Comparison of ENCODE assay signal across 1 cellular context in the genomic region with DNA sequence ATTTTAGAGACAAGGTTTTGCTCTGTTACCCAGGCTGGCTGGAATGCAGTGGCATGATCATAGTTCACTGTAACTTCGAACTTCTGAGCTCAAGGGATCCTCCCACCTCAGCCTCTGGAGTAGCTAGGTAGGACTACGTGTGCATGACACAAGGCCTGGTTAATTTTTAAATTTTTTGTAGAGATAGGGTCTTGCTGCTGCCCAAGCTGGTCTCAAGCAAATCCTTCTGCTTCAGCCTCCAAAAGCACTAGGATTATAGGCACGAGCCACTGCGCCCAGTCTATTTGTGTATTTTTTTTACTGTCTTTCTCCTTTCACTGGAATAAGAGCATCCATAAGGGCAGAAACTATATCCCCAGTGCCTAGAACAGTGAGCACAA.
TF ChIP-seq lines count a peak whose summit lies in the region.

No MANE protein-coding gene starts in this region.

TF ChIP-seq in HepG2, 621 proteins besides CTCF, POLR2A, EP300 and RAD21 (continued from another document):
- TF ChIP-seq, protein P1, sequence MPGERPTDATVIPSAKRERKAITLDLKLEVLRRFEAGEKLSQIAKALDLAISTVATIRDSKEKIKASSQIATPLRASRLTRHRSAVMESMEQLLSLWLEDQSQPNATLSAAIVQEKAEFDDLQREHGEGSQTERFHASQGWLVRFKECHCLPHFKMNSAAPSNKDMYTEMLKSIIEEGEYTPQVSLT (CRISPR knock-in tag; IDR thresholded peaks at IDR 0.05; ENCODE audit: borderline replicate concordance, low read depth), result no peak
- TF ChIP-seq, protein P2, sequence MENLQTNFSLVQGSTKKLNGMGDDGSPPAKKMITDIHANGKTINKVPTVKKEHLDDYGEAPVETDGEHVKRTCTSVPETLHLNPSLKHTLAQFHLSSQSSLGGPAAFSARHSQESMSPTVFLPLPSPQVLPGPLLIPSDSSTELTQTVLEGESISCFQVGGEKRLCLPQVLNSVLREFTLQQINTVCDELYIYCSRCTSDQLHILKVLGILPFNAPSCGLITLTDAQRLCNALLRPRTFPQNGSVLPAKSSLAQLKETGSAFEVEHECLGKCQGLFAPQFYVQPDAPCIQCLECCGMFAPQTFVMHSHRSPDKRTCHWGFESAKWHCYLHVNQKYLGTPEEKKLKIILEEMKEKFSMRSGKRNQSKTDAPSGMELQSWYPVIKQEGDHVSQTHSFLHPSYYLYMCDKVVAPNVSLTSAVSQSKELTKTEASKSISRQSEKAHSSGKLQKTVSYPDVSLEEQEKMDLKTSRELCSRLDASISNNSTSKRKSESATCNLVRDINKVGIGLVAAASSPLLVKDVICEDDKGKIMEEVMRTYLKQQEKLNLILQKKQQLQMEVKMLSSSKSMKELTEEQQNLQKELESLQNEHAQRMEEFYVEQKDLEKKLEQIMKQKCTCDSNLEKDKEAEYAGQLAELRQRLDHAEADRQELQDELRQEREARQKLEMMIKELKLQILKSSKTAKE (CRISPR knock-in tag; IDR thresholded peaks at IDR 0.05; ENCODE audit: borderline replicate concordance), result no peak
- TF ChIP-seq IRF9 (CRISPR knock-in tag; IDR thresholded peaks at IDR 0.05; ENCODE audit: borderline replicate concordance) (no peak), HMGA1 (CRISPR knock-in tag; conservative IDR thresholded peaks at IDR 0.05) (no peak), HMGXB3 (CRISPR knock-in tag; IDR thresholded peaks at IDR 0.05; ENCODE audit: borderline replicate concordance) (no peak), HINFP (CRISPR knock-in tag; IDR thresholded peaks at IDR 0.05; ENCODE audit: low read depth) (no peak), POLR2G (IDR thresholded peaks at IDR 0.05; ENCODE audit: low read depth, low read length) (peak; percentile 40; the same call in 1 of the 2 replicates), ZNF562 (CRISPR knock-in tag; IDR thresholded peaks at IDR 0.05; ENCODE audit: borderline replicate concordance) (no peak), JUN (CRISPR knock-in tag; IDR thresholded peaks at IDR 0.05) (no peak), TRAFD1 (CRISPR knock-in tag; IDR thresholded peaks at IDR 0.05; ENCODE audit: borderline replicate concordance) (no peak), PATZ1 (CRISPR knock-in tag; IDR thresholded peaks at IDR 0.05) (0 out of 2 replicates have a peak, but pooled peaks have one; percentile 15), SOX6 (IDR thresholded peaks at IDR 0.05) (no peak), SOX6 (CRISPR knock-in tag; IDR thresholded peaks at IDR 0.05) (peak; percentile 72), NONO (IDR thresholded peaks at IDR 0.05) (no peak), NONO (CRISPR knock-in tag; conservative IDR thresholded peaks at IDR 0.05) (no peak), ZNF512 (CRISPR knock-in tag; IDR thresholded peaks at IDR 0.05) (no peak), ZNF180 (CRISPR knock-in tag; IDR thresholded peaks at IDR 0.05; ENCODE audit: borderline replicate concordance, low read depth) (no peak), RORA (CRISPR knock-in tag; IDR thresholded peaks at IDR 0.05) (no peak), KDM3A (CRISPR knock-in tag; IDR thresholded peaks at IDR 0.05; ENCODE audit: low read depth) (no peak), ZNF746 (CRISPR knock-in tag; IDR thresholded peaks at IDR 0.05) (no peak), JUNB (CRISPR knock-in tag; IDR thresholded peaks at IDR 0.05; ENCODE audit: borderline replicate concordance) (no peak), POGZ (CRISPR knock-in tag; IDR thresholded peaks at IDR 0.05) (peak; percentile 95), ZNF546 (CRISPR knock-in tag; conservative IDR thresholded peaks at IDR 0.05) (no peak), HNF4A (CRISPR knock-in tag; IDR thresholded peaks at IDR 0.05) (peak; percentile 92), ZNF253 (CRISPR knock-in tag; IDR thresholded peaks at IDR 0.05; ENCODE audit: borderline replicate concordance) (no peak)
